In genomic region chr12:31805681-31806080, GRCh38 we compare ENCODE assay signal across 8 cellular contexts.
DNase-seq lines count a peak whose midpoint lies in the region; ATAC-seq and TF ChIP-seq lines count a peak whose summit lies in the region.
"Not testable (repeated sequence)": the region's sequence is repeated elsewhere in the genome, so short reads cannot be mapped to it uniquely, and the experiment has no call there.

No MANE protein-coding gene starts in this region.

- intact Hi-C loops in CD8-positive, alpha-beta T cell (cut with DNase I, micrococcal nuclease) = loop anchor here (2.0 to 5.0 kb wide), 3 partner anchors 78 to 167 kb away; partner anchors contain the start of gene AMN1 (in 1 of the 2)
- intact Hi-C loops in activated B cell treated with CpG ODN at 0.5 μM for 24 hours (cut with micrococcal nuclease) = not testable (repeated sequence)

- not testable (repeated sequence) for DNase-seq in CD8-positive, alpha-beta T cell; activated B cell treated with CpG ODN at 0.5 μM for 24 hours; activated CD8-positive, alpha-beta T cell treated with anti-CD3 and anti-CD28 coated beads, Interleukin-2, amount 10 ng/mL, durations not matched to agents 7 days and 5 days; activated naive CD8-positive, alpha-beta T cell treated with anti-CD3 and anti-CD28 coated beads for 36 hours; memory B cell (ENCODE audit: low spot score in 2 of 2); naive thymus-derived CD8-positive, alpha-beta T cell; stimulated activated naive CD8-positive, alpha-beta T cell treated with anti-CD3 and anti-CD28 coated beads, Interleukin-15, amount 100 ng/mL, for 72 hours

- H3K9me3 Mint-ChIP-seq in CD8-positive, alpha-beta T cell; activated B cell treated with CpG ODN at 0.5 μM for 24 hours; activated CD8-positive, alpha-beta T cell treated with anti-CD3 and anti-CD28 coated beads, Interleukin-2, amount 10 ng/mL, durations not matched to agents 7 days and 5 days (ENCODE audit: insufficient read depth); memory B cell; stimulated activated memory B cell treated with anti-CD40 and anti-IgM and Interleukin-4, amounts not matched to agents 10 μg/mL and 1 μg/mL and 100 μg/mL, for 72 hours; stimulated activated naive CD8-positive, alpha-beta T cell treated with anti-CD3 and anti-CD28 coated beads, Interleukin-15, amount 100 ng/mL, for 72 hours: not testable (repeated sequence)
- peaks cover 24% of the 10 kb centered on the region for H3K9me3 Mint-ChIP-seq in activated naive CD8-positive, alpha-beta T cell treated with anti-CD3 and anti-CD28 coated beads for 36 hours
- peaks cover 0 to 19% (median 4%) of the 10 kb centered on the region in 9 donors for H3K9me3 Mint-ChIP-seq in naive thymus-derived CD8-positive, alpha-beta T cell

- CTCF ChIA-PET in CD8-positive, alpha-beta T cell (lab: Charles Lee); activated B cell treated with CpG ODN at 0.5 μM for 24 hours (lab: Charles Lee); activated CD8-positive, alpha-beta T cell treated with anti-CD3 and anti-CD28 coated beads, Interleukin-2, amount 10 ng/mL, durations not matched to agents 7 days and 5 days (lab: Charles Lee): not testable (repeated sequence)

- not testable (repeated sequence) for H3K9me3 ChIP-seq in CD8-positive, alpha-beta T cell (ENCODE audit: low read length)

- not testable (repeated sequence) for H3K27me3 ChIP-seq in CD8-positive, alpha-beta T cell (ENCODE audit: insufficient read depth, low read length)

- H3K27me3 Mint-ChIP-seq in CD8-positive, alpha-beta T cell (ENCODE audit: low read depth); activated B cell treated with CpG ODN at 0.5 μM for 24 hours; activated CD8-positive, alpha-beta T cell treated with anti-CD3 and anti-CD28 coated beads, Interleukin-2, amount 10 ng/mL, durations not matched to agents 7 days and 5 days (ENCODE audit: low read depth); activated naive CD8-positive, alpha-beta T cell treated with anti-CD3 and anti-CD28 coated beads for 36 hours; memory B cell; naive thymus-derived CD8-positive, alpha-beta T cell; stimulated activated memory B cell treated with anti-CD40 and anti-IgM and Interleukin-4, amounts not matched to agents 10 μg/mL and 1 μg/mL and 100 μg/mL, for 72 hours; stimulated activated naive CD8-positive, alpha-beta T cell treated with anti-CD3 and anti-CD28 coated beads, Interleukin-15, amount 100 ng/mL, for 72 hours: not testable (repeated sequence)

- H3K4me3 ChIP-seq in CD8-positive, alpha-beta T cell (ENCODE audit: low read depth, low read length) = not testable (repeated sequence)

- H3K36me3 ChIP-seq in CD8-positive, alpha-beta T cell (ENCODE audit: insufficient read depth, low read length) = not testable (repeated sequence)

- not testable (repeated sequence) for H3K4me3 Mint-ChIP-seq in CD8-positive, alpha-beta T cell; activated B cell treated with CpG ODN at 0.5 μM for 24 hours; activated CD8-positive, alpha-beta T cell treated with anti-CD3 and anti-CD28 coated beads, Interleukin-2, amount 10 ng/mL, durations not matched to agents 7 days and 5 days; activated naive CD8-positive, alpha-beta T cell treated with anti-CD3 and anti-CD28 coated beads for 36 hours; memory B cell; stimulated activated memory B cell treated with anti-CD40 and anti-IgM and Interleukin-4, amounts not matched to agents 10 μg/mL and 1 μg/mL and 100 μg/mL, for 72 hours
- H3K4me3 Mint-ChIP-seq in naive thymus-derived CD8-positive, alpha-beta T cell = peak overlapping the region in 5 of 10 donors; percentile 10 to 99 (median 89)
- H3K4me3 Mint-ChIP-seq in stimulated activated naive CD8-positive, alpha-beta T cell treated with anti-CD3 and anti-CD28 coated beads, Interleukin-15, amount 100 ng/mL, for 72 hours = peak overlapping the region; percentile 12 to 49

- H3K27ac Mint-ChIP-seq in CD8-positive, alpha-beta T cell = peak overlapping the region; percentile 62
- H3K27ac Mint-ChIP-seq in activated B cell treated with CpG ODN at 0.5 μM for 24 hours (peak overlapping the region; percentile 46), memory B cell (peak overlapping the region; percentile 90)
- H3K27ac Mint-ChIP-seq in activated CD8-positive, alpha-beta T cell treated with anti-CD3 and anti-CD28 coated beads, Interleukin-2, amount 10 ng/mL, durations not matched to agents 7 days and 5 days = peak overlapping the region; percentile 55
- H3K27ac Mint-ChIP-seq in activated naive CD8-positive, alpha-beta T cell treated with anti-CD3 and anti-CD28 coated beads for 36 hours = peak overlapping the region; percentile 99
- peak overlapping the region in 8 of 10 donors; percentile 33 to 99 (median 95) for H3K27ac Mint-ChIP-seq in naive thymus-derived CD8-positive, alpha-beta T cell
- peak overlapping the region; percentile 78 for H3K27ac Mint-ChIP-seq in stimulated activated memory B cell treated with anti-CD40 and anti-IgM and Interleukin-4, amounts not matched to agents 10 μg/mL and 1 μg/mL and 100 μg/mL, for 72 hours
- peak overlapping the region in 1 of 2 donors; percentile 63 for H3K27ac Mint-ChIP-seq in stimulated activated naive CD8-positive, alpha-beta T cell treated with anti-CD3 and anti-CD28 coated beads, Interleukin-15, amount 100 ng/mL, for 72 hours

- H3K27ac ChIP-seq in CD8-positive, alpha-beta T cell (ENCODE audit: low read depth, low read length) = not testable (repeated sequence)

- POLR2A ChIA-PET in CD8-positive, alpha-beta T cell (lab: Charles Lee); activated CD8-positive, alpha-beta T cell treated with anti-CD3 and anti-CD28 coated beads, Interleukin-2, amount 10 ng/mL, durations not matched to agents 7 days and 5 days (lab: Charles Lee): not testable (repeated sequence)
- POLR2A ChIA-PET in activated B cell treated with CpG ODN at 0.5 μM for 24 hours (lab: Charles Lee) = interaction anchor here (1.7 kb wide), 1 partner anchor 59 kb away, joined by 6 read pairs; no protein-coding TSS in a partner anchor
- POLR2A ChIA-PET in naive thymus-derived CD8-positive, alpha-beta T cell (lab: Charles Lee) = interaction anchor here (0.6 to 9.1 kb wide), 7 partner anchors 83 to 158 kb away, joined by 3 to 96 read pairs (median 12); partner anchors contain the start of gene RESF1

- not testable (repeated sequence) for H3K36me3 Mint-ChIP-seq in CD8-positive, alpha-beta T cell; activated B cell treated with CpG ODN at 0.5 μM for 24 hours (ENCODE audit: low read depth); stimulated activated memory B cell treated with anti-CD40 and anti-IgM and Interleukin-4, amounts not matched to agents 10 μg/mL and 1 μg/mL and 100 μg/mL, for 72 hours
- peaks cover 35% of the 10 kb centered on the region for H3K36me3 Mint-ChIP-seq in activated CD8-positive, alpha-beta T cell treated with anti-CD3 and anti-CD28 coated beads, Interleukin-2, amount 10 ng/mL, durations not matched to agents 7 days and 5 days (ENCODE audit: low read depth)
- peaks cover 40% of the 10 kb centered on the region for H3K36me3 Mint-ChIP-seq in activated naive CD8-positive, alpha-beta T cell treated with anti-CD3 and anti-CD28 coated beads for 36 hours
- H3K36me3 Mint-ChIP-seq in memory B cell = peaks cover 16% of the 10 kb centered on the region
- peaks cover 0 to 17% (median 11%) of the 10 kb centered on the region in 3 donors for H3K36me3 Mint-ChIP-seq in naive thymus-derived CD8-positive, alpha-beta T cell

- ATAC-seq in CD8-positive, alpha-beta T cell; activated B cell treated with CpG ODN at 0.5 μM for 24 hours (ENCODE audit: low read depth); activated CD8-positive, alpha-beta T cell treated with anti-CD3 and anti-CD28 coated beads, Interleukin-2, amount 10 ng/mL, durations not matched to agents 7 days and 5 days; memory B cell (ENCODE audit: low read depth); naive thymus-derived CD8-positive, alpha-beta T cell; stimulated activated memory B cell treated with anti-CD40 and anti-IgM and Interleukin-4, amounts not matched to agents 10 μg/mL and 1 μg/mL and 100 μg/mL, for 72 hours; stimulated activated naive CD8-positive, alpha-beta T cell treated with anti-CD3 and anti-CD28 coated beads, Interleukin-15, amount 100 ng/mL, for 72 hours: not testable (repeated sequence)

- peaks cover 33% of the 10 kb centered on the region for H3K4me1 ChIP-seq in CD8-positive, alpha-beta T cell (ENCODE audit: insufficient read depth, low read length)

- TF ChIP-seq CTCF in CD8-positive, alpha-beta T cell (IDR thresholded peaks at IDR 0.05); activated B cell treated with CpG ODN at 0.5 μM for 24 hours (IDR thresholded peaks at IDR 0.05): not testable (repeated sequence)

- peaks cover 53% of the 10 kb centered on the region for H3K4me1 Mint-ChIP-seq in CD8-positive, alpha-beta T cell (ENCODE audit: low read depth)
- H3K4me1 Mint-ChIP-seq in activated B cell treated with CpG ODN at 0.5 μM for 24 hours = peaks cover 58% of the 10 kb centered on the region
- peaks cover 48% of the 10 kb centered on the region for H3K4me1 Mint-ChIP-seq in activated CD8-positive, alpha-beta T cell treated with anti-CD3 and anti-CD28 coated beads, Interleukin-2, amount 10 ng/mL, durations not matched to agents 7 days and 5 days (ENCODE audit: low read depth)
- H3K4me1 Mint-ChIP-seq in activated naive CD8-positive, alpha-beta T cell treated with anti-CD3 and anti-CD28 coated beads for 36 hours = peaks cover 43% of the 10 kb centered on the region
- H3K4me1 Mint-ChIP-seq in memory B cell = peaks cover 44% of the 10 kb centered on the region
- H3K4me1 Mint-ChIP-seq in naive thymus-derived CD8-positive, alpha-beta T cell = peaks cover 30 to 61% (median 54%) of the 10 kb centered on the region in 4 donors
- peaks cover 55% of the 10 kb centered on the region for H3K4me1 Mint-ChIP-seq in stimulated activated memory B cell treated with anti-CD40 and anti-IgM and Interleukin-4, amounts not matched to agents 10 μg/mL and 1 μg/mL and 100 μg/mL, for 72 hours
- H3K4me1 Mint-ChIP-seq in stimulated activated naive CD8-positive, alpha-beta T cell treated with anti-CD3 and anti-CD28 coated beads, Interleukin-15, amount 100 ng/mL, for 72 hours = peaks cover 71% of the 10 kb centered on the region
